22 cellular contexts compared by ENCODE assay signal in the genomic region with DNA sequence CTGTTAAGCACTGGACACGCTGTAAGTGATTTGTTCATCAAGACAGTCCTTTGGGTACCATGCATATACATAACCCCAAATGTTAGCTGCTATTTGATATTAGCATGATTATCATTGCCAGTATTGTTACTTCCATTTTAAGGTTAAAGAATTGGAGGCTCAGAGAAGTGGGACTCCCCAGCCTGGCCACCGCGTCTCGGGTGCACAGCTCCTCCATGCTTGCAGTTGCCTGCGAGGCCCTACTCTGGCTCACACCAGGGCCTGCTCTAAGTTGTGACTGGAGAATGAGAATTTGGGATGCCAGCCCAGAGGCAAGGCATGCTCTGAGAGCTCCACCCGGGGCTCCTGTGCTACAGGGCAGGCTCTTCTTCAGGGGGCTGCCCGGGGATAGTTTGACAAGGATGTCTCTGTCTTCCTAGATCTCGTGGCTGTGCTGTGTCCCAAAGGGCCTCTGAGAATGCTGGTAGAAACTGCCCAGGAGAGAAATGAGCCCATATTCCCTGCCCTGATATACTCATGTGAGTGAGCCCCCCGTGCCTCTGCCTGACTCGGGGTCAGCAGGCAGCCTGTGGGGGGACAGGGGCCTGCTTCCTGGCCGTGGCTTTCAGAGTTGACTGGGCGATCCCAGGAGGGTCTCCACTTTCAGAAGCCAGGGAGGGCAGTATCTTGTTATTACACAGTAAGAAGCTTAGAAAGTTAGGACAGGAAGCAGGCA.
"Had no signal": no experiment of that assay in that cellular context is flagged by ENCODE, and none has a peak within 500 bp of the region (broad histone marks: within the 10 kb centered on the region; RNA-seq: fewer than 3 reads in every experiment).

No MANE protein-coding gene starts in this region.

- H3K9me3 Mint-ChIP-seq: IgD-negative memory B cell had no signal

- H3K27me3 ChIP-seq: SJSA1 had no signal

- H3K4me2 ChIP-seq: KMS-11, SK-N-SH had no signal

- H3K27ac ChIP-seq: KMS-11, SJSA1 had no signal

- H3K9me3 ChIP-seq: SJSA1, SK-N-SH had no signal

- DNase-seq: Kasumi-1, MM.1S, NCI-H1092 treated with DMSO at 0.1 percent for 48 hours, NCI-H1436, NCI-H187, NCI-H2029, NCI-H2081 treated with DMSO at 0.1 percent for 48 hours, NCI-H2171, NCI-H226, NCI-H446 treated with DMSO at 0.1 percent for 48 hours, NCI-H510A treated with DMSO at 0.1 percent for 48 hours, NCI-H526, NCI-H748 treated with DMSO at 0.1 percent for 48 hours, Right ventricle myocardium superior, RPMI8226, SIG-M5, SK-N-SH, SW 1271 had no signal

- H3K9ac ChIP-seq: KMS-11, SK-N-SH had no signal

- H3K4me3 Mint-ChIP-seq: IgD-negative memory B cell had no signal

- H3K4me3 ChIP-seq: K562, SJSA1 had no signal

- H3K27me3 Mint-ChIP-seq: IgD-negative memory B cell had no signal
